ENCODE assay signal across 13 cellular contexts in genomic region chr20:48128436-48128835, GRCh38.
"Had no signal": no experiment of that assay in that cellular context is flagged by ENCODE, and none has a peak within 500 bp of the region (broad histone marks: within the 10 kb centered on the region; RNA-seq: fewer than 3 reads in every experiment).

No MANE protein-coding gene starts in this region.

- H3K27ac ChIP-seq: dorsolateral prefrontal cortex, hepatocyte, neutrophil, right atrium auricular region, thyroid gland had no signal

- DNase-seq: activated CD4-positive, alpha-beta memory T cell treated with anti-CD3 and anti-CD28 coated beads for 36 hours; activated gamma-delta T cell treated with Interleukin-2 at 50 U/mL for 16 hours; activated naive CD8-positive, alpha-beta T cell treated with anti-CD3 and anti-CD28 coated beads for 36 hours; activated T-cell treated with anti-CD3 and anti-CD28 coated beads, Interleukin-2, amount 50 U/mL, for 72 hours; dorsolateral prefrontal cortex; naive thymus-derived CD4-positive, alpha-beta T cell; T-helper 9 cell; thyroid gland had no signal

- H3K4me3 ChIP-seq: dorsolateral prefrontal cortex, gastroesophageal sphincter, hepatocyte, right atrium auricular region, smooth muscle cell, thyroid gland had no signal

- H3K4me2 ChIP-seq: hepatocyte, smooth muscle cell had no signal

- ATAC-seq: activated T-cell treated with anti-CD3 and anti-CD28 coated beads, Interleukin-2, amount 50 U/mL, for 72 hours; gastroesophageal sphincter; naive thymus-derived CD4-positive, alpha-beta T cell had no signal

- H3K79me2 ChIP-seq: hepatocyte had no signal

- H2AFZ ChIP-seq: hepatocyte had no signal

- H3K9me3 ChIP-seq: neutrophil, thyroid gland had no signal

- H3K4me1 ChIP-seq: right atrium auricular region, thyroid gland had no signal

- H3K36me3 ChIP-seq: gastroesophageal sphincter, neutrophil, right atrium auricular region, thyroid gland had no signal

- H3K27me3 ChIP-seq: gastroesophageal sphincter, hepatocyte, right atrium auricular region, thyroid gland had no signal
